In genomic region chr1:111392042-111392441, GRCh38 we compare ENCODE assay signal across 24 cellular contexts.
"Had no signal": no experiment of that assay in that cellular context is flagged by ENCODE, and none has a peak within 500 bp of the region (broad histone marks: within the 10 kb centered on the region; RNA-seq: fewer than 3 reads in every experiment).

No MANE protein-coding gene starts in this region.

- H3K4me3 Mint-ChIP-seq: memory B cell; natural killer cell treated with Interleukin-12 subunit alpha and Interleukin-12 subunit beta and Interleukin-15 and Interleukin-18, amount 100 ng/mL, for 72 hours; neural crest cell had no signal

- H3K27ac ChIP-seq: epithelial cell of prostate, gastrocnemius medialis, neutrophil, parathyroid adenoma, testis, tibial artery, upper lobe of left lung had no signal

- H3K4me1 Mint-ChIP-seq: neural crest cell had no signal

- ATAC-seq: esophagus mucosa; gastrocnemius medialis; natural killer cell treated with Interleukin-12 subunit alpha and Interleukin-12 subunit beta and Interleukin-15 and Interleukin-18, amount 100 ng/mL, for 72 hours; sciatic nerve; stimulated activated naive CD8-positive, alpha-beta T cell treated with anti-CD3 and anti-CD28 coated beads, Interleukin-15, Interleukin-2, amounts not matched to agents 100 U/mL and 50 U/mL, for 24 hours had no signal

- DNase-seq: dermis blood vessel endothelial cell; effector CD4-positive, alpha-beta T cell; foreskin fibroblast; gastrocnemius medialis; head of caudate nucleus; stimulated activated CD4-positive, alpha-beta T cell treated with anti-CD3 and anti-CD28 coated beads, Interleukin-12 subunit alpha, Interleukin-12 subunit beta, amount 100 ng/mL, for 4 hours; stimulated activated CD4-positive, alpha-beta T cell treated with anti-CD3 and anti-CD28 coated beads, Interleukin-1b, Interleukin-23, amount 100 ng/mL, for 48 hours; stimulated activated CD4-positive, alpha-beta T cell treated with anti-CD3 and anti-CD28 coated beads, Interleukin-4, amount 100 ng/mL, for 1 hour; stimulated activated CD8-positive, alpha-beta memory T cell treated with anti-CD3 and anti-CD28 coated beads, Interleukin-4, amount 100 ng/mL, for 48 hours; stimulated activated naive CD8-positive, alpha-beta T cell treated with anti-CD3 and anti-CD28 coated beads, Interleukin-15, Interleukin-2, amounts not matched to agents 100 U/mL and 50 U/mL, for 24 hours; substantia nigra; testis; tibial artery; upper lobe of left lung had no signal

- H3K9me3 Mint-ChIP-seq: memory B cell; natural killer cell treated with Interleukin-12 subunit alpha and Interleukin-12 subunit beta and Interleukin-15 and Interleukin-18, amount 100 ng/mL, for 72 hours; neural crest cell had no signal

- FAIRE-seq: keratinocyte had no signal

- H3K36me3 Mint-ChIP-seq: memory B cell; natural killer cell treated with Interleukin-12 subunit alpha and Interleukin-12 subunit beta and Interleukin-15 and Interleukin-18, amount 100 ng/mL, for 72 hours had no signal

- H3K27ac Mint-ChIP-seq: memory B cell; natural killer cell treated with Interleukin-12 subunit alpha and Interleukin-12 subunit beta and Interleukin-15 and Interleukin-18, amount 100 ng/mL, for 72 hours; progenitor cell of endocrine pancreas had no signal
